ENCODE assay signal across 8 cellular contexts in genomic region chr17:77441130-77441920, GRCh38.
DNase-seq lines count a peak whose midpoint lies in the region; ATAC-seq and TF ChIP-seq lines count a peak whose summit lies in the region.

No MANE protein-coding gene starts in this region.

- no peaks in the 10 kb centered on the region for H3K27me3 Mint-ChIP-seq in activated T-helper 1 cell treated with anti-CD3 and anti-CD28 coated beads, Interleukin-12 subunit alpha, Interleukin-12 subunit beta, Interleukin-2, Interleukin-4 antibody, amounts not matched to agents 30 ng/mL and 10 ng/mL and 1 ng/mL, durations not matched to agents 14 hours and 24 hours and 36 hours (ENCODE audit: insufficient read depth)

- intact Hi-C loops in activated T-helper 1 cell treated with anti-CD3 and anti-CD28 coated beads, Interleukin-12 subunit alpha, Interleukin-12 subunit beta, Interleukin-2, Interleukin-4 antibody, amounts not matched to agents 30 ng/mL and 10 ng/mL and 1 ng/mL, durations not matched to agents 14 hours and 24 hours and 36 hours (cut with micrococcal nuclease), result loop anchor here (1.0 to 5.0 kb wide), 6 partner anchors 9 to 691 kb away; partner anchors contain the start of gene TMC8
- intact Hi-C loops in mucosa of descending colon (cut with DNase I, micrococcal nuclease) (no loop called here), vagina (cut with DNase I) (no loop called here)

- H3K36me3 ChIP-seq in mucosa of descending colon (ENCODE audit: low read depth), result no peaks in the 10 kb centered on the region
- H3K36me3 ChIP-seq in vagina, result no peaks in the 10 kb centered on the region

- TF ChIP-seq CTCF in mucosa of descending colon (IDR thresholded peaks at IDR 0.05) (no peak), vagina (IDR thresholded peaks at IDR 0.05) (no peak)

- peak overlapping the region; percentile 81 for H3K27ac ChIP-seq in vagina
- no peak overlapping the region for H3K27ac ChIP-seq in substantia nigra (ENCODE audit: low read depth, low read length, poor library complexity, severe bottlenecking)

- peaks cover 93% of the 10 kb centered on the region for H3K4me1 Mint-ChIP-seq in activated T-helper 1 cell treated with anti-CD3 and anti-CD28 coated beads, Interleukin-12 subunit alpha, Interleukin-12 subunit beta, Interleukin-2, Interleukin-4 antibody, amounts not matched to agents 30 ng/mL and 10 ng/mL and 1 ng/mL, durations not matched to agents 14 hours and 24 hours and 36 hours (ENCODE audit: low read depth)

- DNase-seq in NCI-H1417 (lab: John Stamatoyannopoulos, UW) (peak in 2 of 3 experiments; percentile 36 to 75), NCI-H1417 treated with DMSO at 0.1 percent for 48 hours (lab: John Stamatoyannopoulos, UW) (no peak), NOMO-1 treated with DMSO at 0.1 percent for 48 hours (lab: John Stamatoyannopoulos, UW; ENCODE audit: unreplicated experiment) (peak; percentile 81), mucosa of descending colon (peak in 1 of 3 donors; percentile 54), vagina (ENCODE audit: extremely low spot score in 2 of 2) (no peak), substantia nigra (lab: John Stamatoyannopoulos, UW) (no peak)
- peak; percentile 69 for DNase-seq in activated T-helper 1 cell treated with anti-CD3 and anti-CD28 coated beads, Interleukin-12 subunit alpha, Interleukin-12 subunit beta, Interleukin-2, Interleukin-4 antibody, amounts not matched to agents 30 ng/mL and 10 ng/mL and 1 ng/mL, durations not matched to agents 14 hours and 24 hours and 36 hours (ENCODE audit: low spot score)

- H3K9me3 Mint-ChIP-seq in activated T-helper 1 cell treated with anti-CD3 and anti-CD28 coated beads, Interleukin-12 subunit alpha, Interleukin-12 subunit beta, Interleukin-2, Interleukin-4 antibody, amounts not matched to agents 30 ng/mL and 10 ng/mL and 1 ng/mL, durations not matched to agents 14 hours and 24 hours and 36 hours, result no peaks in the 10 kb centered on the region

- peak overlapping the region; percentile 85 for H3K4me3 Mint-ChIP-seq in activated T-helper 1 cell treated with anti-CD3 and anti-CD28 coated beads, Interleukin-12 subunit alpha, Interleukin-12 subunit beta, Interleukin-2, Interleukin-4 antibody, amounts not matched to agents 30 ng/mL and 10 ng/mL and 1 ng/mL, durations not matched to agents 14 hours and 24 hours and 36 hours

- H3K4me1 ChIP-seq in mucosa of descending colon (ENCODE audit: low read depth) (peaks cover 47% of the 10 kb centered on the region), vagina (peaks cover 100% of the 10 kb centered on the region)

- H3K27me3 ChIP-seq in vagina, result no peaks in the 10 kb centered on the region

- H3K27ac Mint-ChIP-seq in activated T-helper 1 cell treated with anti-CD3 and anti-CD28 coated beads, Interleukin-12 subunit alpha, Interleukin-12 subunit beta, Interleukin-2, Interleukin-4 antibody, amounts not matched to agents 30 ng/mL and 10 ng/mL and 1 ng/mL, durations not matched to agents 14 hours and 24 hours and 36 hours, result peak overlapping the region; percentile 100

- no peaks in the 10 kb centered on the region for H3K9me3 ChIP-seq in mucosa of descending colon
- H3K9me3 ChIP-seq in vagina, result no peaks in the 10 kb centered on the region

- TF ChIP-seq POLR2A in vagina (IDR thresholded peaks at IDR 0.05), result no peak

- peaks cover 4% of the 10 kb centered on the region for H3K36me3 Mint-ChIP-seq in activated T-helper 1 cell treated with anti-CD3 and anti-CD28 coated beads, Interleukin-12 subunit alpha, Interleukin-12 subunit beta, Interleukin-2, Interleukin-4 antibody, amounts not matched to agents 30 ng/mL and 10 ng/mL and 1 ng/mL, durations not matched to agents 14 hours and 24 hours and 36 hours (ENCODE audit: low read depth)

- ATAC-seq in HG02981 (IDR thresholded peaks at IDR 0.05; ENCODE audit: unreplicated experiment), result peak; percentile 37
- ATAC-seq in mucosa of descending colon, result peak; percentile 38

- H3K4me3 ChIP-seq in mucosa of descending colon, result no peak overlapping the region
- no peak overlapping the region for H3K4me3 ChIP-seq in vagina

Comparison
In these comparisons a context has a peak if more than half of its experiments do, and no peak if none do; other contexts are left out.
1. DNase-seq: peak in NCI-H1417 (2 of 3), NOMO-1 treated with DMSO at 0.1 percent for 48 hours (single experiment) and activated T-helper 1 cell treated with anti-CD3 and anti-CD28 coated beads, Interleukin-12 subunit alpha, Interleukin-12 subunit beta, Interleukin-2, Interleukin-4 antibody, amounts not matched to agents 30 ng/mL and 10 ng/mL and 1 ng/mL, durations not matched to agents 14 hours and 24 hours and 36 hours (single experiment); none in NCI-H1417 treated with DMSO at 0.1 percent for 48 hours (single experiment), vagina (0 of 2) and substantia nigra (0 of 49).